Comparison of ENCODE assay signal across 33 cellular contexts in genomic region chr5:100249870-100250269, GRCh38.
"Had no signal": no experiment of that assay in that cellular context is flagged by ENCODE, and none has a peak within 500 bp of the region (broad histone marks: within the 10 kb centered on the region; RNA-seq: fewer than 3 reads in every experiment).

No MANE protein-coding gene starts in this region.

- H3K27ac ChIP-seq: ascending aorta, breast epithelium, cardiac muscle cell, coronary artery, dorsolateral prefrontal cortex, gastrocnemius medialis, WERI-Rb-1 had no signal

- H3K4me1 Mint-ChIP-seq: activated B cell treated with CpG ODN at 0.5 μM for 24 hours; activated naive CD4-positive, alpha-beta T cell treated with anti-CD3 and anti-CD28 coated beads, Interleukin-2, amount 10 ng/mL, durations not matched to agents 7 days and 5 days; activated naive CD8-positive, alpha-beta T cell treated with anti-CD3 and anti-CD28 coated beads, Interleukin-2, amount 10 ng/mL, durations not matched to agents 7 days and 5 days; endodermal cell; T-cell had no signal

- ATAC-seq: activated CD4-positive, CD25-positive, alpha-beta regulatory T cell treated with anti-CD3 and anti-CD28 coated beads, Interleukin-2, amount 50 U/mL, for 24 hours; activated CD8-positive, alpha-beta T cell treated with anti-CD3 and anti-CD28 coated beads for 36 hours; activated naive CD4-positive, alpha-beta T cell treated with anti-CD3 and anti-CD28 coated beads, Interleukin-2, amount 50 U/mL, for 72 hours; activated T-cell treated with anti-CD3 and anti-CD28 coated beads, Interleukin-2, amount 50 U/mL, for 4 hours; esophagus mucosa; gastrocnemius medialis; T-cell had no signal

- H3K36me3 Mint-ChIP-seq: activated naive CD4-positive, alpha-beta T cell treated with anti-CD3 and anti-CD28 coated beads, Interleukin-2, amount 10 ng/mL, durations not matched to agents 7 days and 5 days; activated naive CD4-positive, alpha-beta T cell treated with anti-CD3 and anti-CD28 coated beads, Interleukin-2, amount 50 U/mL, for 72 hours; activated naive CD8-positive, alpha-beta T cell treated with anti-CD3 and anti-CD28 coated beads, Interleukin-2, amount 10 ng/mL, durations not matched to agents 7 days and 5 days; brain; T-cell had no signal

- DNase-seq: activated B cell treated with CpG ODN at 0.5 μM for 24 hours; activated CD4-positive, alpha-beta T cell treated with anti-CD3 and anti-CD28 coated beads for 48 hours; activated CD4-positive, alpha-beta T cell treated with anti-CD3 and anti-CD28 coated beads, Interleukin-2, amount 50 U/mL, for 1 hour; activated CD4-positive, alpha-beta T cell treated with anti-CD3 and anti-CD28 coated beads, Interleukin-2, amount 50 U/mL, for 48 hours; activated CD8-positive, alpha-beta memory T cell treated with anti-CD3 and anti-CD28 coated beads for 24 hours; activated CD8-positive, alpha-beta T cell treated with anti-CD3 and anti-CD28 coated beads for 36 hours; activated gamma-delta T cell; activated naive CD4-positive, alpha-beta T cell; activated naive CD4-positive, alpha-beta T cell treated with anti-CD3 and anti-CD28 coated beads, Interleukin-2, amount 10 ng/mL, durations not matched to agents 7 days and 5 days; activated naive CD8-positive, alpha-beta T cell treated with anti-CD3 and anti-CD28 coated beads, Interleukin-2, amount 10 ng/mL, durations not matched to agents 7 days and 5 days; activated T-cell treated with anti-CD3 and anti-CD28 coated beads, Interleukin-2, amount 50 U/mL, for 4 hours; central memory CD4-positive, alpha-beta T cell; cerebellar nuclear complex; dorsolateral prefrontal cortex; effector memory CD4-positive, alpha-beta T cell; endodermal cell; foreskin fibroblast; gastrocnemius medialis; glutamatergic neuron; T-cell; T1000; WERI-Rb-1 had no signal

- H3K4me3 Mint-ChIP-seq: activated B cell treated with CpG ODN at 0.5 μM for 24 hours; activated CD8-positive, alpha-beta T cell treated with anti-CD3 and anti-CD28 coated beads for 36 hours; activated naive CD4-positive, alpha-beta T cell treated with anti-CD3 and anti-CD28 coated beads, Interleukin-2, amount 10 ng/mL, durations not matched to agents 7 days and 5 days; activated naive CD8-positive, alpha-beta T cell treated with anti-CD3 and anti-CD28 coated beads, Interleukin-2, amount 10 ng/mL, durations not matched to agents 7 days and 5 days; activated T-cell treated with anti-CD3 and anti-CD28 coated beads, Interleukin-2, amount 50 U/mL, for 4 hours; activated T-helper 1 cell treated with anti-CD3 and anti-CD28 coated beads, Interleukin-12 subunit alpha, Interleukin-12 subunit beta, Interleukin-2, Interleukin-4 antibody, amounts not matched to agents 30 ng/mL and 10 ng/mL and 1 ng/mL, durations not matched to agents 14 hours and 24 hours and 36 hours; brain; dendritic cell treated with granulocyte-macrophage colony-stimulating factor and Interleukin-4, amounts not matched to agents 40 ng/mL and 50 ng/mL, for 4 days; endodermal cell; T-cell; T-helper 1 cell treated with Interleukin-12 subunit alpha and Interleukin-12 subunit beta and Interleukin-4 antibody, amounts not matched to agents 30 μg/mL and 1 μg/mL, for 36 hours had no signal

- H3K27me3 ChIP-seq: ascending aorta, breast epithelium, cardiac muscle cell, dorsolateral prefrontal cortex, gastrocnemius medialis had no signal

- H3K9me3 Mint-ChIP-seq: activated B cell treated with CpG ODN at 0.5 μM for 24 hours; activated naive CD4-positive, alpha-beta T cell treated with anti-CD3 and anti-CD28 coated beads, Interleukin-2, amount 10 ng/mL, durations not matched to agents 7 days and 5 days; activated naive CD8-positive, alpha-beta T cell treated with anti-CD3 and anti-CD28 coated beads, Interleukin-2, amount 10 ng/mL, durations not matched to agents 7 days and 5 days; activated T-cell treated with anti-CD3 and anti-CD28 coated beads, Interleukin-2, amount 50 U/mL, for 4 hours; activated T-helper 1 cell treated with anti-CD3 and anti-CD28 coated beads, Interleukin-12 subunit alpha, Interleukin-12 subunit beta, Interleukin-2, Interleukin-4 antibody, amounts not matched to agents 30 ng/mL and 10 ng/mL and 1 ng/mL, durations not matched to agents 14 hours and 24 hours and 36 hours; brain; endodermal cell; T-cell; T-helper 1 cell treated with Interleukin-12 subunit alpha and Interleukin-12 subunit beta and Interleukin-4 antibody, amounts not matched to agents 30 μg/mL and 1 μg/mL, for 36 hours had no signal

- H3K27me3 Mint-ChIP-seq: activated B cell treated with CpG ODN at 0.5 μM for 24 hours; activated CD8-positive, alpha-beta T cell treated with anti-CD3 and anti-CD28 coated beads for 36 hours; activated naive CD4-positive, alpha-beta T cell treated with anti-CD3 and anti-CD28 coated beads, Interleukin-2, amount 10 ng/mL, durations not matched to agents 7 days and 5 days; activated naive CD8-positive, alpha-beta T cell treated with anti-CD3 and anti-CD28 coated beads, Interleukin-2, amount 10 ng/mL, durations not matched to agents 7 days and 5 days; dendritic cell treated with granulocyte-macrophage colony-stimulating factor and Interleukin-4, amounts not matched to agents 40 ng/mL and 50 ng/mL, for 4 days; T-cell had no signal

- H3K27ac Mint-ChIP-seq: activated B cell treated with CpG ODN at 0.5 μM for 24 hours; activated CD8-positive, alpha-beta T cell treated with anti-CD3 and anti-CD28 coated beads for 36 hours; activated naive CD4-positive, alpha-beta T cell treated with anti-CD3 and anti-CD28 coated beads, Interleukin-2, amount 10 ng/mL, durations not matched to agents 7 days and 5 days; activated naive CD4-positive, alpha-beta T cell treated with anti-CD3 and anti-CD28 coated beads, Interleukin-2, amount 50 U/mL, for 72 hours; activated naive CD8-positive, alpha-beta T cell treated with anti-CD3 and anti-CD28 coated beads, Interleukin-2, amount 10 ng/mL, durations not matched to agents 7 days and 5 days; activated T-helper 1 cell treated with anti-CD3 and anti-CD28 coated beads, Interleukin-12 subunit alpha, Interleukin-12 subunit beta, Interleukin-2, Interleukin-4 antibody, amounts not matched to agents 30 ng/mL and 10 ng/mL and 1 ng/mL, durations not matched to agents 14 hours and 24 hours and 36 hours; brain; dendritic cell treated with granulocyte-macrophage colony-stimulating factor and Interleukin-4, amounts not matched to agents 40 ng/mL and 50 ng/mL, for 4 days; endodermal cell; T-cell; T-helper 1 cell treated with Interleukin-12 subunit alpha and Interleukin-12 subunit beta and Interleukin-4 antibody, amounts not matched to agents 30 μg/mL and 1 μg/mL, for 36 hours had no signal

- H3K4me1 ChIP-seq: ascending aorta, breast epithelium, gastrocnemius medialis had no signal
